In the genomic region with DNA sequence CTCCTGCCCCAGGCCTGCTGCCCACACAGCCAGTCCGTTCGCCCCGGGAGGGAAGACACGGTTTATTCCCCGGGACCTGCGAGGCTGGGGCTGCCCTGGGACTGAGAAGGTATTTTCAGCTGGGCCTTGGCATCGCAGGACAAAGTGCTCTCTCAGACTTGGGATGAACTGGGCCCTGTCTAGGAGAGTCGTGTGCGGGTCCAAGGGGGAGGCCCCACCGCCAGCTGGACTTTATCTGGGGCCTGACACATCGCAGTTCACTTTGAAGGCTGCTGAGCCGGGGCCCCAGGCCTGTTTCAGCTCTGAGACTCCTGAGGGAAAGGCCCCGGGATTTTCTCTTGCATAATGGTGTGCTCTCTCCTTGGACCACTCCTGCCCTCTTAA, we compare ENCODE assay signal across 9 cellular contexts. TPM values are rescaled to one million over a fixed set of nuclear protein-coding genes. Genes with fewer than 3 reads are reported as not detected.
DNase-seq lines count a peak whose midpoint lies in the region; ATAC-seq and TF ChIP-seq lines count a peak whose summit lies in the region.
"Had no signal": no experiment of that assay in that cellular context is flagged by ENCODE, and none has a peak within 500 bp of the region (broad histone marks: within the 10 kb centered on the region; RNA-seq: fewer than 3 reads in every experiment).

No MANE protein-coding gene starts in this region.

- peaks cover 0 to 36% (median 0%) of the 10 kb centered on the region in 11 experiments; a peak in 9 of 22 replicates for H3K36me3 ChIP-seq in BLaER1 treated with 17β-estradiol and CSF1 and Interleukin-3, amounts not matched to agents 10 nM and 100 nM
- H3K36me3 ChIP-seq in colonic mucosa = no peaks in the 10 kb centered on the region

- no peak for TF ChIP-seq POLR2A in erythroblast (IDR thresholded peaks at IDR 0.05; ENCODE audit: low read length)

- DNase-seq in colonic mucosa (no peak), left kidney (ENCODE audit: low read depth, low spot score) (peak; percentile 78), sciatic nerve (ENCODE audit: low spot score) (no peak), ureter (ENCODE audit: low spot score) (no peak), NCI-H2107 (lab: John Stamatoyannopoulos, UW) (no peak), putamen (ENCODE audit: low spot score) (no peak), erythroblast (lab: John Stamatoyannopoulos, UW) (no peak)
- DNase-seq: amniotic stem cell had no signal

- no peaks in the 10 kb centered on the region for H3K27me3 ChIP-seq in BLaER1 treated with 17β-estradiol and CSF1 and Interleukin-3, amounts not matched to agents 10 nM and 100 nM
- H3K27me3 ChIP-seq in colonic mucosa = no peaks in the 10 kb centered on the region

- H3K9me3 ChIP-seq in BLaER1 treated with 17β-estradiol and CSF1 and Interleukin-3, amounts not matched to agents 10 nM and 100 nM (replicated peaks in 1 of 11) = peaks cover 0 to 7% (median 0%) of the 10 kb centered on the region in 11 experiments; a peak in 2 of 22 replicates
- no peaks in the 10 kb centered on the region for H3K9me3 ChIP-seq in colonic mucosa

- peaks cover 33 to 79% (median 62%) of the 10 kb centered on the region in 10 experiments for H3K4me1 ChIP-seq in BLaER1 treated with 17β-estradiol and CSF1 and Interleukin-3, amounts not matched to agents 10 nM and 100 nM
- H3K4me1 ChIP-seq in colonic mucosa = no peaks in the 10 kb centered on the region

- TF ChIP-seq CTCF in colonic mucosa (IDR thresholded peaks at IDR 0.05) = no peak

- H4K20me1 ChIP-seq in BLaER1 treated with 17β-estradiol and CSF1 and Interleukin-3, amounts not matched to agents 10 nM and 100 nM = peaks cover 0 to 34% (median 5%) of the 10 kb centered on the region in 11 experiments; a peak in 8 of 22 replicates

- intact Hi-C loops in colonic mucosa (cut with DNase I) (no loop called here), sciatic nerve (cut with DNase I) (no loop called here)

- no peak overlapping the region for H3K4me3 ChIP-seq in BLaER1 treated with 17β-estradiol and CSF1 and Interleukin-3, amounts not matched to agents 10 nM and 100 nM
- no peak overlapping the region for H3K4me3 ChIP-seq in colonic mucosa

- peak overlapping the region in 10 of 11 experiments; percentile 25 to 75 (median 56); a peak in 14 of 22 replicates for H3K9ac ChIP-seq in BLaER1 treated with 17β-estradiol and CSF1 and Interleukin-3, amounts not matched to agents 10 nM and 100 nM
- H3K9ac ChIP-seq in colonic mucosa (ENCODE audit: low read depth in 2 of 2, low read length in 2 of 2) = peak overlapping the region in 1 of 2 donors; percentile 14

- peak overlapping the region in 10 of 11 experiments; percentile 15 to 83 (median 72); a peak in 19 of 22 replicates for H3K27ac ChIP-seq in BLaER1 treated with 17β-estradiol and CSF1 and Interleukin-3, amounts not matched to agents 10 nM and 100 nM
- H3K27ac ChIP-seq in colonic mucosa = peak overlapping the region; percentile 74

- H3K4me2 ChIP-seq in BLaER1 treated with 17β-estradiol and CSF1 and Interleukin-3, amounts not matched to agents 10 nM and 100 nM = peak overlapping the region; percentile 21 to 99 (median 81); a peak in 20 of 22 replicates

- ATAC-seq in sciatic nerve = peak; percentile 16

RNA-seq across cellular contexts. Expression of a gene that starts 6.8 kb away (rescaled TPM):
- total RNA-seq in colonic mucosa (10 to 100 TPM; 10.4 to 37.9 TPM), sciatic nerve (118 TPM), ureter (192 TPM)
